8 cellular contexts compared by ENCODE assay signal in genomic region chr6:28865551-28866341, GRCh38. TPM values are rescaled to one million over a fixed set of nuclear protein-coding genes. Genes with fewer than 3 reads are reported as not detected.
DNase-seq lines count a peak whose midpoint lies in the region; TF ChIP-seq lines count a peak whose summit lies in the region.
"Not testable (repeated sequence)": the region's sequence is repeated elsewhere in the genome, so short reads cannot be mapped to it uniquely, and the experiment has no call there.

No MANE protein-coding gene starts in this region.

- H3K27me3 Mint-ChIP-seq in T-helper 1 cell treated with Interleukin-12 subunit alpha and Interleukin-12 subunit beta and Interleukin-4 antibody, amounts not matched to agents 30 μg/mL and 1 μg/mL, for 36 hours (ENCODE audit: low read depth), result peaks cover 11% of the 10 kb centered on the region

- 72% methylated on average over 23 of the region's 23 CpGs for WGBS in esophagus muscularis mucosa

- H3K4me3 ChIP-seq in HAP-1 (peak overlapping the region; percentile 41), esophagus muscularis mucosa (peak overlapping the region; percentile 75 to 95 (median 76)), muscle layer of colon (ENCODE audit: low read depth in 1 of 2, low read length in 2 of 2) (peak overlapping the region; percentile 69 to 83)

- H3K9me3 Mint-ChIP-seq in T-helper 1 cell treated with Interleukin-12 subunit alpha and Interleukin-12 subunit beta and Interleukin-4 antibody, amounts not matched to agents 30 μg/mL and 1 μg/mL, for 36 hours, result peaks cover 18% of the 10 kb centered on the region

- peaks cover 30% of the 10 kb centered on the region for H3K4me1 Mint-ChIP-seq in T-helper 1 cell treated with Interleukin-12 subunit alpha and Interleukin-12 subunit beta and Interleukin-4 antibody, amounts not matched to agents 30 μg/mL and 1 μg/mL, for 36 hours (ENCODE audit: low read depth)

- peak overlapping the region; percentile 80 to 90 (median 86) for H3K27ac ChIP-seq in esophagus muscularis mucosa (replicated peaks in 1 of 4)
- H3K27ac ChIP-seq in muscle layer of colon (ENCODE audit: low read depth, low read length), result not testable (repeated sequence)

- TF ChIP-seq POLR2A in esophagus muscularis mucosa (IDR thresholded peaks at IDR 0.05; ENCODE audit: low read depth), result not testable (repeated sequence)

- peak overlapping the region; percentile 82 for H3K4me3 Mint-ChIP-seq in T-helper 1 cell treated with Interleukin-12 subunit alpha and Interleukin-12 subunit beta and Interleukin-4 antibody, amounts not matched to agents 30 μg/mL and 1 μg/mL, for 36 hours

- peaks cover 17% of the 10 kb centered on the region for H3K4me1 ChIP-seq in HAP-1
- peaks cover 15 to 19% (median 16%) of the 10 kb centered on the region in 4 donors for H3K4me1 ChIP-seq in esophagus muscularis mucosa
- peaks cover 16% of the 10 kb centered on the region for H3K4me1 ChIP-seq in muscle layer of colon (ENCODE audit: insufficient read depth, low read length)

- DNase-seq in Ammon's horn (ENCODE audit: low spot score), result peak; percentile 12
- peak; percentile 18 to 71 for DNase-seq in HAP-1 (ENCODE audit: low spot score in 2 of 2)
- DNase-seq in NCI-H2171 treated with DMSO at 0.1 percent for 48 hours (lab: John Stamatoyannopoulos, UW), result peak; percentile 72
- DNase-seq in activated gamma-delta T cell treated with Interleukin-2 at 50 U/mL for 16 hours, result peak; percentile 19
- not testable (repeated sequence) for DNase-seq in esophagus muscularis mucosa (ENCODE audit: extremely low spot score)
- peak in 2 of 3 donors; percentile 13 to 22 for DNase-seq in stimulated activated CD4-positive, alpha-beta T cell treated with anti-CD3 and anti-CD28 coated beads, TNF-alpha, amount 100 ng/mL, for 1 hour (ENCODE audit: low read depth in 3 of 3, low spot score in 1 of 3)

- not testable (repeated sequence) for H3K36me3 ChIP-seq in HAP-1 (replicated peaks); esophagus muscularis mucosa; muscle layer of colon (ENCODE audit: insufficient read depth, low read length)

- in situ Hi-C loops in HAP-1 (cut with MboI; ENCODE audit: low sequenced_read_pairs), result not testable (repeated sequence)

- not testable (repeated sequence) for H3K36me3 Mint-ChIP-seq in T-helper 1 cell treated with Interleukin-12 subunit alpha and Interleukin-12 subunit beta and Interleukin-4 antibody, amounts not matched to agents 30 μg/mL and 1 μg/mL, for 36 hours (ENCODE audit: low read depth)

- intact Hi-C loops in esophagus muscularis mucosa (cut with DNase I), result loop anchor here (10.0 kb wide), 1 partner anchor 149 kb away; no protein-coding TSS in a partner anchor

- H3K27ac Mint-ChIP-seq in T-helper 1 cell treated with Interleukin-12 subunit alpha and Interleukin-12 subunit beta and Interleukin-4 antibody, amounts not matched to agents 30 μg/mL and 1 μg/mL, for 36 hours, result peak overlapping the region; percentile 75

- H3K9ac ChIP-seq in muscle layer of colon (ENCODE audit: low read length), result not testable (repeated sequence)

- TF ChIP-seq EP300 in esophagus muscularis mucosa (IDR thresholded peaks at IDR 0.05), result not testable (repeated sequence)

- not testable (repeated sequence) for H3K27me3 ChIP-seq in HAP-1 (ENCODE audit: low read depth); esophagus muscularis mucosa; muscle layer of colon (ENCODE audit: control insufficient read depth in 1 of 2, insufficient read depth in 2 of 2, low read length in 2 of 2)

- not testable (repeated sequence) for H3K9me3 ChIP-seq in HAP-1; esophagus muscularis mucosa; muscle layer of colon (ENCODE audit: low read length)

- TF ChIP-seq CTCF in esophagus muscularis mucosa (IDR thresholded peaks at IDR 0.05), result not testable (repeated sequence)

RNA-seq across cellular contexts. Expression of gene TRIM27, which starts 58.0 kb away (rescaled TPM):
- total RNA-seq in esophagus muscularis mucosa, result 10 to 100 TPM; 31.1 to 42.2 (median 36.0) TPM
